In the genomic region with DNA sequence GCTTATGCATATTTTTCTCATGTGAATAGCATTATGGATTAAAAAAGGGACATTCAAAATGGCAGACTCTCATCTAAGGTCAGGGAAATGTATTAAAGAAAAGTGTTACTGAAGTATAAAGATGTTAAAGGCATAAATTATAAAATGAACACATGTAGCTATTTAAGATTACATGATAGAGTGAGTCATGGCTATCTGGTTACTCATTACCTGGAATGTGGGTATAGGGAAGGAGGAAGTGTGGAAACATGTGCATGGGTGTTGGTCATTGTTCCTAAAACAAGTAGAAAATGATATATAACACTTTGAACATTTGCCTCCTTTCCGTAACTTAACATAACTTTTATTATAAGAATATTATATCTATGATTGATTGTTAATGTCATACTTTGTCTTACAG, we compare ENCODE assay signal across 10 cellular contexts.
DNase-seq lines count a peak whose midpoint lies in the region; ATAC-seq and TF ChIP-seq lines count a peak whose summit lies in the region.
"Had no signal": no experiment of that assay in that cellular context is flagged by ENCODE, and none has a peak within 500 bp of the region (broad histone marks: within the 10 kb centered on the region; RNA-seq: fewer than 3 reads in every experiment).

No MANE protein-coding gene starts in this region.

- CTCF ChIA-PET in activated CD8-positive, alpha-beta T cell treated with anti-CD3 and anti-CD28 coated beads for 36 hours (lab: Charles Lee), result no interaction called here

- no peaks in the 10 kb centered on the region for H3K36me3 Mint-ChIP-seq in activated CD8-positive, alpha-beta T cell treated with anti-CD3 and anti-CD28 coated beads for 36 hours (ENCODE audit: low read depth)

- no peak overlapping the region for H3K27ac Mint-ChIP-seq in activated CD8-positive, alpha-beta T cell treated with anti-CD3 and anti-CD28 coated beads for 36 hours
- H3K27ac Mint-ChIP-seq: stimulated activated naive CD8-positive, alpha-beta T cell treated with anti-CD3 and anti-CD28 coated beads, Interleukin-15, amount 100 ng/mL, for 72 hours had no signal

- peak; percentile 94 for DNase-seq in ELR (ENCODE audit: low read depth)
- peak; percentile 40 for DNase-seq in OCI-M1 (lab: John Stamatoyannopoulos, UW)
- peak; percentile 77 for DNase-seq in epithelial cell of prostate (ENCODE audit: low read depth, low spot score)
- DNase-seq in non-pigmented ciliary epithelial cell (ENCODE audit: low read depth), result peak; percentile 69
- DNase-seq in T-helper 9 cell, result no peak
- DNase-seq in NCI-H748 (lab: John Stamatoyannopoulos, UW; ENCODE audit: unreplicated experiment), result no peak
- no peak for DNase-seq in activated CD8-positive, alpha-beta T cell treated with anti-CD3 and anti-CD28 coated beads for 36 hours
- DNase-seq: H7; stimulated activated naive CD8-positive, alpha-beta T cell treated with anti-CD3 and anti-CD28 coated beads, Interleukin-15, amount 100 ng/mL, for 72 hours had no signal

- no peaks in the 10 kb centered on the region for H3K9me3 Mint-ChIP-seq in activated CD8-positive, alpha-beta T cell treated with anti-CD3 and anti-CD28 coated beads for 36 hours
- H3K9me3 Mint-ChIP-seq: stimulated activated naive CD8-positive, alpha-beta T cell treated with anti-CD3 and anti-CD28 coated beads, Interleukin-15, amount 100 ng/mL, for 72 hours had no signal

- no peaks in the 10 kb centered on the region for H3K27me3 Mint-ChIP-seq in activated CD8-positive, alpha-beta T cell treated with anti-CD3 and anti-CD28 coated beads for 36 hours
- H3K27me3 Mint-ChIP-seq: stimulated activated naive CD8-positive, alpha-beta T cell treated with anti-CD3 and anti-CD28 coated beads, Interleukin-15, amount 100 ng/mL, for 72 hours had no signal

- TF ChIP-seq CTCF in activated CD8-positive, alpha-beta T cell treated with anti-CD3 and anti-CD28 coated beads for 36 hours (IDR thresholded peaks at IDR 0.05), result no peak

- H3K27ac ChIP-seq in epithelial cell of prostate, result peak overlapping the region; percentile 93

- peaks cover 1% of the 10 kb centered on the region for H3K4me1 Mint-ChIP-seq in activated CD8-positive, alpha-beta T cell treated with anti-CD3 and anti-CD28 coated beads for 36 hours (ENCODE audit: low read depth)
- H3K4me1 Mint-ChIP-seq: stimulated activated naive CD8-positive, alpha-beta T cell treated with anti-CD3 and anti-CD28 coated beads, Interleukin-15, amount 100 ng/mL, for 72 hours had no signal

- POLR2A ChIA-PET in activated CD8-positive, alpha-beta T cell treated with anti-CD3 and anti-CD28 coated beads for 36 hours (lab: Charles Lee), result no interaction called here

- H3K4me3 Mint-ChIP-seq in activated CD8-positive, alpha-beta T cell treated with anti-CD3 and anti-CD28 coated beads for 36 hours, result no peak overlapping the region
- H3K4me3 Mint-ChIP-seq: stimulated activated naive CD8-positive, alpha-beta T cell treated with anti-CD3 and anti-CD28 coated beads, Interleukin-15, amount 100 ng/mL, for 72 hours had no signal

- ATAC-seq in GM18858 (IDR thresholded peaks at IDR 0.05; ENCODE audit: unreplicated experiment), result no peak
- ATAC-seq in activated CD8-positive, alpha-beta T cell treated with anti-CD3 and anti-CD28 coated beads for 36 hours, result no peak
- ATAC-seq: stimulated activated naive CD8-positive, alpha-beta T cell treated with anti-CD3 and anti-CD28 coated beads, Interleukin-15, amount 100 ng/mL, for 72 hours had no signal

- intact Hi-C loops in activated CD8-positive, alpha-beta T cell treated with anti-CD3 and anti-CD28 coated beads for 36 hours (cut with micrococcal nuclease), result no loop called here

Comparison
In these comparisons a context has a peak if more than half of its experiments do, and no peak if none do; other contexts are left out.
1. DNase-seq: peak in ELR (single experiment), OCI-M1 (single experiment), epithelial cell of prostate (single experiment) and non-pigmented ciliary epithelial cell (single experiment); none in T-helper 9 cell (single experiment), NCI-H748 (single experiment) and activated CD8-positive, alpha-beta T cell treated with anti-CD3 and anti-CD28 coated beads for 36 hours (single experiment).